27 cellular contexts compared by ENCODE assay signal in genomic region chr3:52843881-52844280, GRCh38. TPM values are rescaled to one million over a fixed set of nuclear protein-coding genes. Genes with fewer than 3 reads are reported as not detected.
DNase-seq lines count a peak whose midpoint lies in the region; ATAC-seq and TF ChIP-seq lines count a peak whose summit lies in the region.
"Had no signal": no experiment of that assay in that cellular context is flagged by ENCODE, and none has a peak within 500 bp of the region (broad histone marks: within the 10 kb centered on the region; RNA-seq: fewer than 3 reads in every experiment).

No MANE protein-coding gene starts in this region.

- ATAC-seq in activated T-helper 17 cell treated with anti-CD3 and anti-CD28 coated beads, Interleukin-2, amount 50 U/mL, for 72 hours (replicated peaks) = no peak
- no peak for ATAC-seq in stimulated activated effector memory CD8-positive, alpha-beta T cell treated with anti-CD3 and anti-CD28 coated beads, Interleukin-12 subunit alpha, Interleukin-12 subunit beta, amount 100 ng/mL, for 72 hours
- ATAC-seq in HG03196 (IDR thresholded peaks at IDR 0.05; ENCODE audit: unreplicated experiment) = no peak
- ATAC-seq: activated T-cell treated with anti-CD3 and anti-CD28 coated beads, Interleukin-2, amount 50 U/mL, for 4 hours; natural killer cell; Panc1; stimulated activated naive CD8-positive, alpha-beta T cell treated with anti-CD3 and anti-CD28 coated beads, Interleukin-15, Interleukin-2, amounts not matched to agents 100 U/mL and 50 U/mL, for 24 hours had no signal

- H3K27ac Mint-ChIP-seq in activated T-helper 17 cell treated with anti-CD3 and anti-CD28 coated beads, Interleukin-2, amount 50 U/mL, for 72 hours = peak overlapping the region; percentile 10
- no peak overlapping the region for H3K27ac Mint-ChIP-seq in stimulated activated effector memory CD8-positive, alpha-beta T cell treated with anti-CD3 and anti-CD28 coated beads, Interleukin-12 subunit alpha, Interleukin-12 subunit beta, amount 100 ng/mL, for 72 hours
- H3K27ac Mint-ChIP-seq: activated naive CD4-positive, alpha-beta T cell treated with anti-CD3 and anti-CD28 coated beads, Interleukin-2, amount 10 ng/mL, durations not matched to agents 7 days and 5 days; natural killer cell had no signal

- H3K4me3 Mint-ChIP-seq in activated T-helper 17 cell treated with anti-CD3 and anti-CD28 coated beads, Interleukin-2, amount 50 U/mL, for 72 hours = no peak overlapping the region
- no peak overlapping the region for H3K4me3 Mint-ChIP-seq in stimulated activated effector memory CD8-positive, alpha-beta T cell treated with anti-CD3 and anti-CD28 coated beads, Interleukin-12 subunit alpha, Interleukin-12 subunit beta, amount 100 ng/mL, for 72 hours
- H3K4me3 Mint-ChIP-seq: activated naive CD4-positive, alpha-beta T cell treated with anti-CD3 and anti-CD28 coated beads, Interleukin-2, amount 10 ng/mL, durations not matched to agents 7 days and 5 days; activated T-cell treated with anti-CD3 and anti-CD28 coated beads, Interleukin-2, amount 50 U/mL, for 4 hours; CD4-positive, alpha-beta memory T cell; natural killer cell had no signal

- no peaks in the 10 kb centered on the region for H3K9me3 Mint-ChIP-seq in activated T-helper 17 cell treated with anti-CD3 and anti-CD28 coated beads, Interleukin-2, amount 50 U/mL, for 72 hours
- H3K9me3 Mint-ChIP-seq in stimulated activated effector memory CD8-positive, alpha-beta T cell treated with anti-CD3 and anti-CD28 coated beads, Interleukin-12 subunit alpha, Interleukin-12 subunit beta, amount 100 ng/mL, for 72 hours = no peaks in the 10 kb centered on the region
- H3K9me3 Mint-ChIP-seq: activated naive CD4-positive, alpha-beta T cell treated with anti-CD3 and anti-CD28 coated beads, Interleukin-2, amount 10 ng/mL, durations not matched to agents 7 days and 5 days; activated T-cell treated with anti-CD3 and anti-CD28 coated beads, Interleukin-2, amount 50 U/mL, for 4 hours; CD4-positive, alpha-beta memory T cell; natural killer cell had no signal

- DNase-seq in posterior vena cava (ENCODE audit: low spot score) (peak; percentile 58), tibial nerve (ENCODE audit: low spot score in 2 of 2) (no peak), iPS-NIHi7 (ENCODE audit: extremely low spot score) (no peak)
- no peak for DNase-seq in stimulated activated effector memory CD8-positive, alpha-beta T cell treated with anti-CD3 and anti-CD28 coated beads, Interleukin-12 subunit alpha, Interleukin-12 subunit beta, amount 100 ng/mL, for 72 hours (ENCODE audit: low spot score in 2 of 2)
- DNase-seq: activated CD4-positive, alpha-beta T cell treated with anti-CD3 and anti-CD28 coated beads for 1 hour; activated naive CD4-positive, alpha-beta T cell treated with anti-CD3 and anti-CD28 coated beads, Interleukin-2, amount 10 ng/mL, durations not matched to agents 7 days and 5 days; activated T-cell treated with anti-CD3 and anti-CD28 coated beads, Interleukin-2, amount 50 U/mL, for 4 hours; amygdala; CD4-positive, alpha-beta memory T cell; GDM1; natural killer cell; NCI-H510A treated with DMSO at 0.1 percent for 48 hours; pancreas; stimulated activated naive CD8-positive, alpha-beta T cell treated with anti-CD3 and anti-CD28 coated beads, Interleukin-15, Interleukin-2, amounts not matched to agents 100 U/mL and 50 U/mL, for 24 hours; T-helper 1 cell had no signal

- 85 to 94% methylated on average over 2 of the region's 2 CpGs for WGBS in esophagus, 2 donors
- 76 to 94% methylated on average over 2 of the region's 2 CpGs for WGBS in tibial nerve, 2 donors

- H3K4me1 Mint-ChIP-seq in activated T-helper 17 cell treated with anti-CD3 and anti-CD28 coated beads, Interleukin-2, amount 50 U/mL, for 72 hours = peaks cover 9% of the 10 kb centered on the region
- peaks cover 31% of the 10 kb centered on the region for H3K4me1 Mint-ChIP-seq in stimulated activated effector memory CD8-positive, alpha-beta T cell treated with anti-CD3 and anti-CD28 coated beads, Interleukin-12 subunit alpha, Interleukin-12 subunit beta, amount 100 ng/mL, for 72 hours

- intact Hi-C loops in posterior vena cava (cut with DNase I) = loop anchor here in 1 of 2 donors (5.0 kb wide), 1 partner anchor 53 kb away; the partner anchor contains the start of gene STIMATE

- TF ChIP-seq EP300 in tibial nerve (IDR thresholded peaks at IDR 0.05) = no peak

- no peaks in the 10 kb centered on the region for H3K27me3 ChIP-seq in esophagus (ENCODE audit: control insufficient read depth in 1 of 2, insufficient read depth in 2 of 2, low read length in 2 of 2)
- H3K27me3 ChIP-seq in tibial nerve = no peaks in the 10 kb centered on the region
- H3K27me3 ChIP-seq: cardiac muscle cell, pancreas, SJSA1 had no signal

- no peaks in the 10 kb centered on the region for H3K9me3 ChIP-seq in esophagus (ENCODE audit: control insufficient read depth in 2 of 2, insufficient read depth in 1 of 2, low read depth in 1 of 2, low read length in 1 of 2)
- no peaks in the 10 kb centered on the region for H3K9me3 ChIP-seq in tibial nerve
- H3K9me3 ChIP-seq: HAP-1, pancreas, SJSA1 had no signal

- H3K27me3 Mint-ChIP-seq in activated T-helper 17 cell treated with anti-CD3 and anti-CD28 coated beads, Interleukin-2, amount 50 U/mL, for 72 hours = no peaks in the 10 kb centered on the region
- H3K27me3 Mint-ChIP-seq: activated naive CD4-positive, alpha-beta T cell treated with anti-CD3 and anti-CD28 coated beads, Interleukin-2, amount 10 ng/mL, durations not matched to agents 7 days and 5 days; CD4-positive, alpha-beta memory T cell had no signal

- TF ChIP-seq CTCF in tibial nerve (IDR thresholded peaks at IDR 0.05) = no peak

- peaks cover 6 to 22% of the 10 kb centered on the region in 2 donors for H3K36me3 ChIP-seq in esophagus (ENCODE audit: control insufficient read depth in 2 of 2, insufficient read depth in 2 of 2, low read length in 1 of 2)
- H3K36me3 ChIP-seq in tibial nerve = peaks cover 0 to 68% (median 6%) of the 10 kb centered on the region in 3 donors
- H3K36me3 ChIP-seq: cardiac muscle cell, HAP-1 had no signal

- H3K36me3 Mint-ChIP-seq in activated T-helper 17 cell treated with anti-CD3 and anti-CD28 coated beads, Interleukin-2, amount 50 U/mL, for 72 hours (ENCODE audit: low read depth) = peaks cover 22% of the 10 kb centered on the region
- peaks cover 4% of the 10 kb centered on the region for H3K36me3 Mint-ChIP-seq in stimulated activated effector memory CD8-positive, alpha-beta T cell treated with anti-CD3 and anti-CD28 coated beads, Interleukin-12 subunit alpha, Interleukin-12 subunit beta, amount 100 ng/mL, for 72 hours

- no peak for TF ChIP-seq POLR2A in tibial nerve (IDR thresholded peaks at IDR 0.05)

- H3K27ac ChIP-seq in esophagus (ENCODE audit: low read depth in 2 of 2, low read length in 1 of 2) (peak overlapping the region; percentile 5 to 60), tibial nerve (peak overlapping the region; percentile 32 to 89 (median 66))
- H3K27ac ChIP-seq: cardiac muscle cell, SJSA1 had no signal

- no peak overlapping the region for H3K4me3 ChIP-seq in esophagus (ENCODE audit: low read depth in 1 of 2, low read length in 2 of 2)
- no peak overlapping the region for H3K4me3 ChIP-seq in tibial nerve
- H3K4me3 ChIP-seq: cardiac muscle cell, HAP-1, pancreas, SJSA1, skin epidermis had no signal

- H3K4me1 ChIP-seq in esophagus (ENCODE audit: control insufficient read depth in 2 of 2, insufficient read depth in 2 of 2, low read length in 1 of 2) (peaks cover 0 to 4% of the 10 kb centered on the region in 2 donors), tibial nerve (peaks cover 0 to 41% (median 9%) of the 10 kb centered on the region in 4 donors)
- H3K4me1 ChIP-seq: HAP-1 had no signal

RNA-seq across cellular contexts. Expression of gene MUSTN1, which starts 9.1 kb away (rescaled TPM):
- total RNA-seq in activated T-helper 17 cell treated with anti-CD3 and anti-CD28 coated beads, Interleukin-2, amount 50 U/mL, for 72 hours = 1 to 10 TPM in 1 of 2 donors, not detected in 1; 2.8 TPM
- polyA plus RNA-seq in esophagus = 10 to 100 TPM in 1 of 2 donors, 1 to 10 TPM in 1; 7.0 to 13.1 TPM
- 100 to 1,000 TPM in 1 of 2 donors, 10 to 100 TPM in 1; 78.5 to 105 TPM for total RNA-seq in posterior vena cava
- total RNA-seq in tibial nerve = 10 to 100 TPM; 38.5 to 77.9 (median 64.9) TPM
- total RNA-seq: cardiac muscle cell, epithelial cell of proximal tubule, frontal cortex, kidney epithelial cell, SJSA1 had no signal
- polyA plus RNA-seq: cardiac muscle cell; CD4-positive, alpha-beta memory T cell had no signal

RNA-seq across cellular contexts. Expression of gene ITIH4, which starts 13.4 kb away (rescaled TPM):
- total RNA-seq in activated T-helper 17 cell treated with anti-CD3 and anti-CD28 coated beads, Interleukin-2, amount 50 U/mL, for 72 hours = 10 to 100 TPM in 1 of 2 donors, 1 to 10 TPM in 1; 5.5 to 12.8 TPM
- polyA plus RNA-seq in esophagus = 1 to 10 TPM; 2.5 to 6.7 TPM
- 10 to 100 TPM; 19.1 to 28.8 TPM for total RNA-seq in posterior vena cava
- total RNA-seq in tibial nerve = 10 to 100 TPM in 2 of 4 donors, 1 to 10 TPM in 2; 5.4 to 24.9 (median 10.1) TPM
- total RNA-seq: epithelial cell of proximal tubule, SJSA1 had no signal

RNA-seq across cellular contexts. Expression of gene ITIH3, which starts 49.3 kb away (rescaled TPM):
- total RNA-seq in activated T-helper 17 cell treated with anti-CD3 and anti-CD28 coated beads, Interleukin-2, amount 50 U/mL, for 72 hours = not detected
- polyA plus RNA-seq in esophagus = 1 to 10 TPM in 1 of 2 donors, under 1 TPM in 1; 0.88 to 1.1 TPM
- total RNA-seq in posterior vena cava (10 to 100 TPM; 14.8 to 16.1 TPM), tibial nerve (10 to 100 TPM in 3 of 4 donors, 1 to 10 TPM in 1; 9.4 to 29.6 (median 20.1) TPM)
- total RNA-seq: CD4-positive, alpha-beta memory T cell; epithelial cell of proximal tubule; frontal cortex; kidney epithelial cell; M059J; natural killer cell had no signal
- polyA plus RNA-seq: CD4-positive, alpha-beta memory T cell had no signal

RNA-seq across cellular contexts. Expression of gene STIMATE, which starts 53.5 kb away (rescaled TPM):
- 10 to 100 TPM; 13.6 to 39.0 TPM for total RNA-seq in activated T-helper 17 cell treated with anti-CD3 and anti-CD28 coated beads, Interleukin-2, amount 50 U/mL, for 72 hours
- polyA plus RNA-seq in esophagus = 1 to 10 TPM; 6.0 to 7.4 TPM
- 10 to 100 TPM; 20.7 to 24.1 TPM for total RNA-seq in posterior vena cava
- total RNA-seq in tibial nerve = 10 to 100 TPM; 35.4 to 82.3 (median 46.0) TPM

Comparison
In these comparisons a context has a peak if more than half of its experiments do, and no peak if none do; other contexts are left out.
1. RNA of gene MUSTN1, which starts 9.1 kb away (total RNA-seq): 78.5 to 105 TPM in posterior vena cava and 38.5 to 77.9 TPM in tibial nerve; 2.8 TPM in activated T-helper 17 cell treated with anti-CD3 and anti-CD28 coated beads, Interleukin-2, amount 50 U/mL, for 72 hours; every median in the first group is over 10 times any median in the second.
2. RNA of gene ITIH3, which starts 49.3 kb away (total RNA-seq): 9.4 to 29.6 TPM in tibial nerve and 14.8 to 16.1 TPM in posterior vena cava; not detected in activated T-helper 17 cell treated with anti-CD3 and anti-CD28 coated beads, Interleukin-2, amount 50 U/mL, for 72 hours; every median in the first group is over 10 times any median in the second.